10 cellular contexts compared by ENCODE assay signal in genomic region chr16:47732122-47732805, GRCh38.
DNase-seq lines count a peak whose midpoint lies in the region; ATAC-seq and TF ChIP-seq lines count a peak whose summit lies in the region.
"Had no signal": no experiment of that assay in that cellular context is flagged by ENCODE, and none has a peak within 500 bp of the region (broad histone marks: within the 10 kb centered on the region; RNA-seq: fewer than 3 reads in every experiment).

No MANE protein-coding gene starts in this region.

- TF ChIP-seq CTCF in fibroblast of mammary gland (conservative IDR thresholded peaks at IDR 0.05; ENCODE audit: control insufficient read depth, insufficient read depth, low read depth, low read length), result no peak

- peaks cover 29% of the 10 kb centered on the region for H3K4me1 ChIP-seq in SJSA1 (replicated peaks)

- ATAC-seq in GM18909 (IDR thresholded peaks at IDR 0.05; ENCODE audit: poor library complexity, unreplicated experiment), result no peak
- ATAC-seq in HG03342 (IDR thresholded peaks at IDR 0.05; ENCODE audit: unreplicated experiment), result no peak
- ATAC-seq in GM21360 (IDR thresholded peaks at IDR 0.05; ENCODE audit: unreplicated experiment), result no peak

- peak; percentile 34 for DNase-seq in stimulated activated CD4-positive, alpha-beta T cell treated with anti-CD3 and anti-CD28 coated beads, Interleukin-1b, Interleukin-23, amount 100 ng/mL, for 48 hours
- no peak for DNase-seq in stimulated activated CD4-positive, alpha-beta T cell treated with anti-CD3 and anti-CD28 coated beads, Interleukin-2, amount 100 ng/mL, for 48 hours
- DNase-seq in SJSA1 (ENCODE audit: low read depth in 1 of 2, low spot score in 2 of 2), result no peak
- peak; percentile 98 for DNase-seq in fibroblast of mammary gland (ENCODE audit: low read depth)
- no peak for DNase-seq in cerebellum (ENCODE audit: low spot score)
- DNase-seq: NCI-H2107, WERI-Rb-1 had no signal

- H3K4me3 ChIP-seq in SJSA1 (no peak overlapping the region), fibroblast of mammary gland (ENCODE audit: control insufficient read depth, low read depth, low read length) (no peak overlapping the region)

- H3K27ac ChIP-seq in SJSA1, result peak overlapping the region; percentile 51
- H3K27ac ChIP-seq: WERI-Rb-1 had no signal

- no peaks in the 10 kb centered on the region for H3K36me3 ChIP-seq in SJSA1
- H3K36me3 ChIP-seq: WERI-Rb-1 had no signal

- no peaks in the 10 kb centered on the region for H3K9me3 ChIP-seq in SJSA1 (replicated peaks)

- no peaks in the 10 kb centered on the region for H3K27me3 ChIP-seq in SJSA1 (replicated peaks)

Comparison
In these comparisons a context has a peak if more than half of its experiments do, and no peak if none do; other contexts are left out.
1. DNase-seq: peak in stimulated activated CD4-positive, alpha-beta T cell treated with anti-CD3 and anti-CD28 coated beads, Interleukin-1b, Interleukin-23, amount 100 ng/mL, for 48 hours (single experiment) and fibroblast of mammary gland (single experiment); none in stimulated activated CD4-positive, alpha-beta T cell treated with anti-CD3 and anti-CD28 coated beads, Interleukin-2, amount 100 ng/mL, for 48 hours (0 of 2), SJSA1 (0 of 2) and cerebellum (single experiment).